In genomic region chr14:75672588-75673192, GRCh38 we compare ENCODE assay signal across 21 cellular contexts. TPM values are rescaled to one million over a fixed set of nuclear protein-coding genes. Genes with fewer than 3 reads are reported as not detected.
DNase-seq lines count a peak whose midpoint lies in the region; ATAC-seq, FAIRE-seq and TF ChIP-seq lines count a peak whose summit lies in the region.
"Had no signal": no experiment of that assay in that cellular context is flagged by ENCODE, and none has a peak within 500 bp of the region (broad histone marks: within the 10 kb centered on the region; RNA-seq: fewer than 3 reads in every experiment).

No MANE protein-coding gene starts in this region.

- H3K79me2 ChIP-seq in mammary epithelial cell (ENCODE audit: insufficient read depth, low read length) (peaks cover 48% of the 10 kb centered on the region), OCI-LY3 (ENCODE audit: low read length) (peaks cover 14% of the 10 kb centered on the region; the same call in 1 of the 2 replicates), GM12878 (ENCODE audit: control insufficient read depth, insufficient read depth, low read length) (no peaks in the 10 kb centered on the region)

- no peak overlapping the region for H3K9ac ChIP-seq in mammary epithelial cell (ENCODE audit: insufficient read depth, low read length)
- H3K9ac ChIP-seq in OCI-LY3 (ENCODE audit: low read length): no peak overlapping the region
- no peak overlapping the region for H3K9ac ChIP-seq in GM12878 (ENCODE audit: control insufficient read depth, insufficient read depth, low read length)

- H2AFZ ChIP-seq in mammary epithelial cell (ENCODE audit: low read depth, low read length) (no peak overlapping the region), OCI-LY3 (ENCODE audit: low read depth, low read length) (no peak overlapping the region), GM12878 (ENCODE audit: control insufficient read depth, low read depth, low read length) (no peak overlapping the region)
- H2AFZ ChIP-seq: GM23338 had no signal

- no peaks in the 10 kb centered on the region for H3K9me3 ChIP-seq in mammary epithelial cell (replicated peaks; ENCODE audit: insufficient read depth, low read length)
- no peaks in the 10 kb centered on the region for H3K9me3 ChIP-seq in OCI-LY3 (ENCODE audit: insufficient read depth, low read length)
- H3K9me3 ChIP-seq in GM12878 (replicated peaks; ENCODE audit: control insufficient read depth, insufficient read depth, low read length): no peaks in the 10 kb centered on the region; the same call in 2 of the 3 replicates
- H3K9me3 ChIP-seq: BE2C had no signal

- H3K27me3 ChIP-seq in mammary epithelial cell (ENCODE audit: insufficient read depth, low read length): no peaks in the 10 kb centered on the region
- no peaks in the 10 kb centered on the region for H3K27me3 ChIP-seq in OCI-LY3 (ENCODE audit: low read depth, low read length)
- H3K27me3 ChIP-seq in GM12878 (replicated peaks in 1 of 2; ENCODE audit: control insufficient read depth in 2 of 2, insufficient read depth in 2 of 2, low read length in 1 of 2): no peaks in the 10 kb centered on the region
- H3K27me3 ChIP-seq: BE2C had no signal

- POLR2A ChIA-PET in MCF 10A (lab: Yijun Ruan, JAX) (interaction anchor here (0.7 to 1.2 kb wide), 2 partner anchors 12 to 178 kb away, joined by 4 read pairs; partner anchors contain the start of genes ERG28 and TTLL5), GM12878 (lab: Charles Lee) (interaction anchor here (0.6 to 2.3 kb wide), 3 partner anchors 9 to 823 kb away, joined by 3 to 18 read pairs (median 3); partner anchors contain the start of genes ERG28 and TTLL5)

- H3K27ac Mint-ChIP-seq in MCF 10A (ENCODE audit: low read depth, unreplicated experiment): peak overlapping the region; percentile 66
- H3K27ac Mint-ChIP-seq in stimulated activated memory B cell treated with anti-CD40 and anti-IgM and Interleukin-4, amounts not matched to agents 10 μg/mL and 1 μg/mL and 100 μg/mL, for 72 hours: peak overlapping the region; percentile 38
- H3K27ac Mint-ChIP-seq: CD8-positive, alpha-beta memory T cell; GM23338 had no signal

- dilution Hi-C loops in mammary epithelial cell (cut with HindIII; ENCODE audit: low sequenced_read_pairs): loop anchor here (5.0 kb wide), 1 partner anchor 35 kb away; no protein-coding TSS in a partner anchor

- H3K36me3 ChIP-seq in mammary epithelial cell (ENCODE audit: insufficient read depth, low read length) (peaks cover 6% of the 10 kb centered on the region), OCI-LY3 (replicated peaks; ENCODE audit: low read depth, low read length) (peaks cover 36% of the 10 kb centered on the region), GM12878 (ENCODE audit: control insufficient read depth in 2 of 2, insufficient read depth in 2 of 2, low read length in 1 of 2) (no peaks in the 10 kb centered on the region; a peak in 2 of 4 replicates)

- TF ChIP-seq CTCF in MCF 10A (IDR thresholded peaks at IDR 0.05; ENCODE audit: unreplicated experiment) (no peak), mammary epithelial cell (conservative IDR thresholded peaks at IDR 0.05 in 1 of 2, IDR thresholded peaks at IDR 0.05 in 1 of 2; ENCODE audit: extremely low read depth in 1 of 2, insufficient read depth in 1 of 2, low read depth in 1 of 2, low read length in 2 of 2) (no peak), OCI-LY3 (IDR thresholded peaks at IDR 0.05; ENCODE audit: low read depth, low read length) (no peak), GM12878 (IDR thresholded peaks at IDR 0.05 in 2 of 3, conservative IDR thresholded peaks at IDR 0.05 in 1 of 3; ENCODE audit: control insufficient read depth in 2 of 3, extremely low read depth in 1 of 3, insufficient read depth in 1 of 3, low read depth in 3 of 3, low read length in 3 of 3) (no peak)

- H3K27me3 Mint-ChIP-seq in MCF 10A (ENCODE audit: insufficient read depth, unreplicated experiment): no peaks in the 10 kb centered on the region
- no peaks in the 10 kb centered on the region for H3K27me3 Mint-ChIP-seq in stimulated activated memory B cell treated with anti-CD40 and anti-IgM and Interleukin-4, amounts not matched to agents 10 μg/mL and 1 μg/mL and 100 μg/mL, for 72 hours
- H3K27me3 Mint-ChIP-seq: CD4-positive, CD25-positive, alpha-beta regulatory T cell; CD8-positive, alpha-beta memory T cell had no signal

- H4K20me1 ChIP-seq in mammary epithelial cell (ENCODE audit: insufficient read depth, low read length) (no peaks in the 10 kb centered on the region), OCI-LY3 (ENCODE audit: insufficient read depth, low read length) (no peaks in the 10 kb centered on the region), GM12878 (ENCODE audit: control insufficient read depth, insufficient read depth) (no peaks in the 10 kb centered on the region)

- no peak for TF ChIP-seq EP300 in GM12878 (IDR thresholded peaks at IDR 0.05; ENCODE audit: borderline replicate concordance in 1 of 2, control insufficient read depth in 1 of 2, low read depth in 2 of 2, low read length in 2 of 2)

- RAD21 ChIA-PET in GM12878 (lab: Charles Lee; ENCODE audit: unreplicated experiment): interaction anchor here (0.9 to 1.6 kb wide), 4 partner anchors 19 to 310 kb away, joined by 3 to 6 read pairs (median 4); no protein-coding TSS in a partner anchor

- ATAC-seq in GM12878: peak; percentile 52
- no peak for ATAC-seq in stimulated activated memory B cell treated with anti-CD40 and anti-IgM and Interleukin-4, amounts not matched to agents 10 μg/mL and 1 μg/mL and 100 μg/mL, for 72 hours
- ATAC-seq: GM23338 had no signal

- H3K4me3 ChIP-seq in mammary epithelial cell (replicated peaks in 1 of 3; ENCODE audit: insufficient read depth in 1 of 3, low read depth in 2 of 3, low read length in 3 of 3) (no peak overlapping the region), OCI-LY3 (ENCODE audit: low read length) (0 out of 2 replicates have a peak overlapping the region, but pooled peaks have one; percentile 7), GM12878 (peak overlapping the region; percentile 26; the same call in 1 of the 2 replicates)
- H3K4me3 ChIP-seq: GM23338 had no signal

- BruUV-seq in MCF 10A (replicated peaks; lab: Mats Ljungman, UMichigan): no TSS peak
- BruUV-seq in mammary epithelial cell (replicated peaks; lab: Mats Ljungman, UMichigan): no TSS peak
- no TSS peak for BruUV-seq in GM12878 (replicated peaks; lab: Mats Ljungman, UMichigan)

- TF ChIP-seq RAD21 in GM12878 (IDR thresholded peaks at IDR 0.05; ENCODE audit: insufficient read depth, low read depth, low read length): no peak

- in situ Hi-C loops in mammary epithelial cell (cut with MboI; ENCODE audit: low sequenced_read_pairs in 2 of 2): loop anchor here in 1 of 2 donors (25.0 kb wide), 1 partner anchor 535 kb away; the partner anchor contains the start of gene NEK9
- in situ Hi-C loops in GM12878 (cut with MboI): no loop called here

- TF ChIP-seq POLR2A in GM12878 (IDR thresholded peaks at IDR 0.05; ENCODE audit: low read depth, low read length): no peak

- H3K27ac ChIP-seq in mammary epithelial cell (ENCODE audit: insufficient read depth, low read depth, low read length) (no peak overlapping the region), OCI-LY3 (ENCODE audit: low read length) (peak overlapping the region; percentile 38), GM12878 (ENCODE audit: control insufficient read depth, insufficient read depth) (no peak overlapping the region)

- peaks cover 9% of the 10 kb centered on the region for H3K4me1 Mint-ChIP-seq in MCF 10A (ENCODE audit: insufficient read depth, unreplicated experiment)
- H3K4me1 Mint-ChIP-seq in stimulated activated memory B cell treated with anti-CD40 and anti-IgM and Interleukin-4, amounts not matched to agents 10 μg/mL and 1 μg/mL and 100 μg/mL, for 72 hours: peaks cover 10% of the 10 kb centered on the region
- H3K4me1 Mint-ChIP-seq: GM23338 had no signal

- SMC1A ChIA-PET in GM12878 (lab: Charles Lee; ENCODE audit: uncharacterized antibody, unreplicated experiment): interaction anchor here (0.9 to 2.6 kb wide), 11 partner anchors 9 to 310 kb away, joined by 3 to 10 read pairs (median 4); partner anchors contain the start of gene TTLL5

- H3K4me1 ChIP-seq in mammary epithelial cell (ENCODE audit: insufficient read depth, low read length) (peaks cover 11% of the 10 kb centered on the region), OCI-LY3 (ENCODE audit: low read length) (peaks cover 22% of the 10 kb centered on the region), GM12878 (ENCODE audit: control insufficient read depth, insufficient read depth, low read length) (peaks cover 10% of the 10 kb centered on the region; the same call in 1 of the 2 replicates)
- H3K4me1 ChIP-seq: BE2C had no signal

- H3K4me2 ChIP-seq in mammary epithelial cell (ENCODE audit: insufficient read depth, low read depth, low read length) (no peak overlapping the region), OCI-LY3 (ENCODE audit: low read length) (peak overlapping the region; percentile 80), GM12878 (ENCODE audit: control insufficient read depth, insufficient read depth) (no peak overlapping the region)
- H3K4me2 ChIP-seq: GM23338 had no signal

- H3K9me3 Mint-ChIP-seq in MCF 10A (ENCODE audit: unreplicated experiment): no peaks in the 10 kb centered on the region
- peaks cover 5% of the 10 kb centered on the region for H3K9me3 Mint-ChIP-seq in stimulated activated memory B cell treated with anti-CD40 and anti-IgM and Interleukin-4, amounts not matched to agents 10 μg/mL and 1 μg/mL and 100 μg/mL, for 72 hours
- H3K9me3 Mint-ChIP-seq: GM23338 had no signal

- DNase-seq in MCF 10A (ENCODE audit: unreplicated experiment): no peak
- DNase-seq in mammary epithelial cell: no peak
- DNase-seq in GM12878 (ENCODE audit: low read depth, low spot score): no peak
- DNase-seq in NCI-H748 (lab: John Stamatoyannopoulos, UW; ENCODE audit: unreplicated experiment): no peak
- no peak for DNase-seq in activated gamma-delta T cell (lab: John Stamatoyannopoulos, UW)
- DNase-seq: ACHN; BE2C; C1 segment of cervical spinal cord; CD8-positive, alpha-beta memory T cell; COR-L47; DMS 273 treated with DMSO at 0.1 percent for 48 hours; DMS53; DND-41; EL; HCEC 1CT had no signal

- CTCF ChIA-PET in MCF 10A (lab: Yijun Ruan, JAX): interaction anchor here (1.2 to 1.3 kb wide), 2 partner anchors 19 to 95 kb away, joined by 4 to 5 read pairs; partner anchors contain the start of gene FLVCR2
- CTCF ChIA-PET in mammary epithelial cell (lab: Charles Lee; ENCODE audit: low non-redundant PET): no interaction called here
- CTCF ChIA-PET in GM12878 (lab: Yijun Ruan, JAX): interaction anchor here (1.0 to 1.5 kb wide), 9 partner anchors 9 to 308 kb away, joined by 3 to 6 read pairs (median 4); no protein-coding TSS in a partner anchor

- intact Hi-C loops in MCF 10A (cut with micrococcal nuclease) (no loop called here), mammary epithelial cell (cut with micrococcal nuclease) (no loop called here), GM12878 (cut with micrococcal nuclease; ENCODE audit: unreplicated experiment) (no loop called here)

- H3K4me3 Mint-ChIP-seq in MCF 10A (ENCODE audit: unreplicated experiment): no peak overlapping the region
- H3K4me3 Mint-ChIP-seq in stimulated activated memory B cell treated with anti-CD40 and anti-IgM and Interleukin-4, amounts not matched to agents 10 μg/mL and 1 μg/mL and 100 μg/mL, for 72 hours: no peak overlapping the region
- H3K4me3 Mint-ChIP-seq: CD4-positive, CD25-positive, alpha-beta regulatory T cell; GM23338 had no signal

- H3K36me3 Mint-ChIP-seq in MCF 10A (ENCODE audit: insufficient read depth, unreplicated experiment): peaks cover 30% of the 10 kb centered on the region
- H3K36me3 Mint-ChIP-seq in stimulated activated memory B cell treated with anti-CD40 and anti-IgM and Interleukin-4, amounts not matched to agents 10 μg/mL and 1 μg/mL and 100 μg/mL, for 72 hours: peaks cover 70% of the 10 kb centered on the region

- FAIRE-seq in GM12878 (lab: Jason Lieb, UNC): no peak
- FAIRE-seq: A204.1, H54 had no signal

- 73% methylated on average over 1 of the region's 1 CpG for WGBS in mammary epithelial cell (ENCODE audit: low coverage, missing lambda C conversion rate)
- 0% methylated on average over 1 of the region's 1 CpG for WGBS in GM12878 (ENCODE audit: insufficient coverage, insufficient replicate concordance, low lambda C conversion rate, missing lambda C conversion rate)

RNA-seq across cellular contexts. Expression of gene TTLL5, which starts 11.6 kb away (rescaled TPM):
- 29.0 and 31.7 TPM in 2 replicates for total RNA-seq in MCF 10A (2022)
- 10 to 100 TPM; 22.2 to 37.0 TPM for total RNA-seq in mammary epithelial cell
- polyA plus RNA-seq in mammary epithelial cell: 12.2 TPM
- 137 TPM for polyA minus RNA-seq in mammary epithelial cell
- 111 and 138 TPM in 2 replicates for total RNA-seq in GM12878 (2013; cell fraction: nucleolus; rRNA removed)
- total RNA-seq in GM12878 (2014; rRNA removed): 12.8 and 13.4 TPM in 2 replicates
- total RNA-seq in GM12878 (2014; rRNA removed; fragmentation: Illumina TruSeq; extraction: Trizol): 14.2 and 15.4 TPM in 2 replicates
- 17.4 and 21.4 TPM in 2 replicates for total RNA-seq in GM12878 (2021)
- 6.0 TPM for polyA plus RNA-seq in GM12878 (2011; ENCODE audit: low read depth)
- 12.8 and 13.9 TPM in 2 replicates for polyA plus RNA-seq in GM12878 (2011; rRNA removed)
- 11.9 and 13.5 TPM in 2 replicates for polyA plus RNA-seq in GM12878 (2011; cell fraction: cytosol; rRNA removed)
- polyA plus RNA-seq in GM12878 (2011; cell fraction: nucleus; rRNA removed): 13.1 and 13.2 TPM in 2 replicates
- polyA plus RNA-seq in GM12878 (2012): 11.2 and 14.6 TPM in 2 replicates
- polyA plus RNA-seq in GM12878 (2014; fragmentation: Illumina TruSeq; extraction: Trizol): 13.6 and 16.4 TPM in 2 replicates
- polyA plus RNA-seq in GM12878 (2014; fragmentation: Nextera tagmentation; extraction: Ambion mirVana): 1 to 10 TPM; 3.2 to 5.2 TPM
- 10.6 and 12.3 TPM in 2 replicates for polyA plus RNA-seq in GM12878 (2014; rRNA removed)
- polyA plus RNA-seq in GM12878 (2016; fragmentation: Nextera tagmentation; extraction: Ambion mirVana): 10 to 100 TPM; 20.3 to 25.9 TPM
- polyA minus RNA-seq in GM12878 (2011; rRNA and poly(A)+ RNA removed): 35.3 and 65.5 TPM in 2 replicates
- polyA minus RNA-seq in GM12878 (2011; cell fraction: cytosol; rRNA and poly(A)+ RNA removed): 6.4 and 7.6 TPM in 2 replicates
- polyA minus RNA-seq in GM12878 (2011; cell fraction: nucleus; rRNA and poly(A)+ RNA removed): 42.2 and 62.7 TPM in 2 replicates

RNA-seq across cellular contexts. Expression of gene ERG28, which starts 12.0 kb away (rescaled TPM):
- total RNA-seq in MCF 10A (2022) (10.4 and 11.1 TPM in 2 replicates), mammary epithelial cell (10 to 100 TPM in 1 of 2 donors, 1 to 10 TPM in 1; 9.5 to 26.9 TPM), GM12878 (2014; rRNA removed) (14.6 and 15.2 TPM in 2 replicates), GM12878 (2014; rRNA removed; fragmentation: Illumina TruSeq; extraction: Trizol) (19.1 and 21.0 TPM in 2 replicates), GM12878 (2021) (28.0 and 28.5 TPM in 2 replicates)
- polyA plus RNA-seq in mammary epithelial cell (48.3 TPM), GM12878 (2011; rRNA removed) (47.8 and 48.1 TPM in 2 replicates), GM12878 (2014; fragmentation: Illumina TruSeq; extraction: Trizol) (48.0 and 59.2 TPM in 2 replicates), GM12878 (2014; fragmentation: Nextera tagmentation; extraction: Ambion mirVana) (10 to 100 TPM; 52.6 to 67.0 TPM), GM12878 (2014; rRNA removed) (33.9 and 37.0 TPM in 2 replicates), GM12878 (2016; fragmentation: Nextera tagmentation; extraction: Ambion mirVana) (10 to 100 TPM; 61.8 to 62.2 TPM)
- polyA minus RNA-seq in mammary epithelial cell: 47.4 TPM
- 10.6 and 12.6 TPM in 2 replicates for total RNA-seq in GM12878 (2013; cell fraction: nucleolus; rRNA removed)
- 22.0 TPM for polyA plus RNA-seq in GM12878 (2011; ENCODE audit: low read depth)
- 41.1 and 41.2 TPM in 2 replicates for polyA plus RNA-seq in GM12878 (2011; cell fraction: cytosol; rRNA removed)
- 10.9 and 13.6 TPM in 2 replicates for polyA plus RNA-seq in GM12878 (2011; cell fraction: nucleus; rRNA removed)
- polyA plus RNA-seq in GM12878 (2012): 20.1 and 25.5 TPM in 2 replicates
- 18.9 and 27.4 TPM in 2 replicates for polyA minus RNA-seq in GM12878 (2011; rRNA and poly(A)+ RNA removed)
- polyA minus RNA-seq in GM12878 (2011; cell fraction: cytosol; rRNA and poly(A)+ RNA removed): 5.7 and 6.2 TPM in 2 replicates
- 7.7 and 11.6 TPM in 2 replicates for polyA minus RNA-seq in GM12878 (2011; cell fraction: nucleus; rRNA and poly(A)+ RNA removed)

Comparison
In these comparisons a context has a peak if more than half of its experiments do, and no peak if none do; other contexts are left out.
1. H3K4me3 ChIP-seq: peak in OCI-LY3 (single experiment) and GM12878 (single experiment); none in mammary epithelial cell (0 of 3).